ENCODE assay signal across 8 cellular contexts in the genomic region with DNA sequence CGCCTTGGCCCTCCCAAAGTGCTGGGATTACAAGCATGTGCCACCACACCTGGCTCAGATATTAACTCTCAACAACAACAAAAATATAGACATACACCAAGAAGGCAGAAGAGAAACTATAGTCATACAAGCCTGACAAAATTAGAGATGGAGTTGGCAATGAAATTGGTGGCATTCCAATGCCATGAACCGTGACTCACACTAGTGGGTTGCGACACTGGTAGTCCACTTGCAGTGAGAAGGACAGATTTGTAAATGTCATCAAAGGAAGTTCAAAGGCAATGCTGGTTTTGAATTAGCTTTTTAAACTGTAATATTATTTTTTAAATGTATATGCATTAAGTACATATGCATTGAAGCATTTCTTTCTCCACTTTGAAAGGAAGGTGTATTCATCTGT. TPM values are rescaled to one million over a fixed set of nuclear protein-coding genes. Genes with fewer than 3 reads are reported as not detected.
DNase-seq lines count a peak whose midpoint lies in the region; ATAC-seq and TF ChIP-seq lines count a peak whose summit lies in the region.
"Had no signal": no experiment of that assay in that cellular context is flagged by ENCODE, and none has a peak within 500 bp of the region (broad histone marks: within the 10 kb centered on the region; RNA-seq: fewer than 3 reads in every experiment).

No MANE protein-coding gene starts in this region.

- H3K27me3 ChIP-seq in RWPE2 (ENCODE audit: insufficient read depth, poor library complexity, severe bottlenecking) (no peaks in the 10 kb centered on the region), right atrium auricular region (no peaks in the 10 kb centered on the region), thyroid gland (no peaks in the 10 kb centered on the region)
- H3K27me3 ChIP-seq: esophagus squamous epithelium had no signal

- H3K27ac ChIP-seq in RWPE2 (ENCODE audit: poor library complexity, severe bottlenecking) (no peak overlapping the region), right atrium auricular region (no peak overlapping the region), thyroid gland (peak overlapping the region; percentile 21 to 74 (median 68))

- H3K9me3 ChIP-seq in RWPE2 (ENCODE audit: severe bottlenecking) (no peaks in the 10 kb centered on the region), right atrium auricular region (no peaks in the 10 kb centered on the region), thyroid gland (no peaks in the 10 kb centered on the region)
- H3K9me3 ChIP-seq: esophagus squamous epithelium had no signal

- WGBS in thyroid gland, 2 donors = 48% methylated on average over 3 of the region's 3 CpGs

- intact Hi-C loops in thyroid gland (cut with DNase I) = no loop called here

- no peak overlapping the region for H3K4me3 ChIP-seq in RWPE2 (ENCODE audit: severe bottlenecking)
- H3K4me3 ChIP-seq in right atrium auricular region = no peak overlapping the region
- H3K4me3 ChIP-seq in thyroid gland (replicated peaks in 1 of 3) = no peak overlapping the region
- H3K4me3 ChIP-seq: esophagus squamous epithelium had no signal

- H3K36me3 ChIP-seq in RWPE2 (ENCODE audit: low read depth) (no peaks in the 10 kb centered on the region), right atrium auricular region (no peaks in the 10 kb centered on the region), thyroid gland (no peaks in the 10 kb centered on the region)
- H3K36me3 ChIP-seq: esophagus squamous epithelium had no signal

- ATAC-seq in RWPE2 (ENCODE audit: low read depth) = peak; percentile 35; the same call in 1 of the 3 replicates

- DNase-seq in H4 (ENCODE audit: low spot score) (peak; percentile 82), RWPE2 (ENCODE audit: low spot score) (no peak), right atrium auricular region (ENCODE audit: low spot score) (peak; percentile 66), thyroid gland (peak; percentile 80 to 85), NCI-H1417 (lab: John Stamatoyannopoulos, UW) (no peak), middle frontal gyrus (ENCODE audit: extremely low spot score, low spot score) (no peak)
- DNase-seq in stimulated activated naive CD4-positive, alpha-beta T cell (lab: John Stamatoyannopoulos, UW) = no peak
- DNase-seq: esophagus squamous epithelium had no signal

- TF ChIP-seq CTCF in RWPE2 (IDR thresholded peaks at IDR 0.05; ENCODE audit: poor library complexity, severe bottlenecking) = no peak
- no peak for TF ChIP-seq CTCF in right atrium auricular region (IDR thresholded peaks at IDR 0.05)
- no peak for TF ChIP-seq CTCF in thyroid gland (IDR thresholded peaks at IDR 0.05)

- H3K4me1 ChIP-seq in RWPE2 (ENCODE audit: insufficient read depth, poor library complexity, severe bottlenecking) (peaks cover 7% of the 10 kb centered on the region), right atrium auricular region (no peaks in the 10 kb centered on the region), thyroid gland (peaks cover 0 to 7% of the 10 kb centered on the region in 2 donors)

- TF ChIP-seq POLR2A in thyroid gland (IDR thresholded peaks at IDR 0.05) = no peak

RNA-seq across cellular contexts. Expression of gene DNAJC25, which starts 8.5 kb away (rescaled TPM):
- 10.3 and 11.6 TPM in 2 replicates for total RNA-seq in H4 (2014; rRNA removed; shearing (Covaris generic))
- total RNA-seq in right atrium auricular region = 1 to 10 TPM; 5.3 to 8.7 TPM
- total RNA-seq in thyroid gland = 10 to 100 TPM in 2 of 4 donors, 1 to 10 TPM in 2; 6.0 to 15.2 (median 10.8) TPM

RNA-seq across cellular contexts. Expression of gene PTGR1, which starts 23.2 kb away (rescaled TPM):
- total RNA-seq in H4 (2014; rRNA removed; shearing (Covaris generic)) = 452 and 554 TPM in 2 replicates
- total RNA-seq in right atrium auricular region (10 to 100 TPM; 23.9 to 38.8 TPM), thyroid gland (10 to 100 TPM; 27.7 to 64.3 (median 39.4) TPM)

RNA-seq across cellular contexts. Expression of gene GNG10, which starts 38.8 kb away (rescaled TPM):
- 134 and 146 TPM in 2 replicates for total RNA-seq in H4 (2014; rRNA removed; shearing (Covaris generic))
- total RNA-seq in right atrium auricular region (10 to 100 TPM; 44.5 to 45.1 TPM), thyroid gland (10 to 100 TPM; 44.8 to 57.3 (median 53.5) TPM)

Comparison
In these comparisons a context has a peak if more than half of its experiments do, and no peak if none do; other contexts are left out.
1. DNase-seq: peak in H4 (single experiment), right atrium auricular region (single experiment) and thyroid gland (2 of 2); none in RWPE2 (single experiment), NCI-H1417 (0 of 3), middle frontal gyrus (single experiment) and stimulated activated naive CD4-positive, alpha-beta T cell (0 of 6).
2. H3K27ac ChIP-seq: peak in thyroid gland (3 of 3); none in RWPE2 (single experiment) and right atrium auricular region (0 of 2).